In genomic region chr12:108888031-108888430, GRCh38 we compare ENCODE assay signal across 27 cellular contexts. TPM values are rescaled to one million over a fixed set of nuclear protein-coding genes. Genes with fewer than 3 reads are reported as not detected.
"Had no signal": no experiment of that assay in that cellular context is flagged by ENCODE, and none has a peak within 500 bp of the region (broad histone marks: within the 10 kb centered on the region; RNA-seq: fewer than 3 reads in every experiment).

No MANE protein-coding gene starts in this region.

- H3K4me1 ChIP-seq: esophagus squamous epithelium, gastrocnemius medialis, parathyroid adenoma, stomach, suprapubic skin, transverse colon had no signal

- ATAC-seq: gastrocnemius medialis; left cardiac atrium; lower lobe of right lung; sciatic nerve; stimulated activated memory B cell treated with anti-CD40 and anti-IgM and Interleukin-4, amounts not matched to agents 10 μg/mL and 1 μg/mL and 100 μg/mL, for 72 hours had no signal

- DNase-seq: activated CD4-positive, alpha-beta T cell treated with anti-CD3 and anti-CD28 coated beads for 4 hours; activated CD4-positive, alpha-beta T cell treated with anti-CD3 and anti-CD28 coated beads, Interleukin-2, amount 50 U/mL, for 48 hours; activated CD4-positive, CD25-positive, alpha-beta regulatory T cell; activated naive CD4-positive, alpha-beta T cell treated with Interleukin-2 at 50 U/mL for 16 hours; activated naive CD8-positive, alpha-beta T cell treated with anti-CD3 and anti-CD28 coated beads for 36 hours; activated T-cell treated with anti-CD3 and anti-CD28 coated beads, Interleukin-2, amount 50 U/mL, for 48 hours; amniotic stem cell; cerebellar nuclear complex; esophagus squamous epithelium; gastrocnemius medialis; hypothalamus; left cardiac atrium; lower lobe of right lung; naive B cell; nucleus accumbens; small intestine; stimulated activated CD4-positive, alpha-beta T cell treated with anti-CD3 and anti-CD28 coated beads, Interleukin-15, amount 100 ng/mL, for 24 hours; stomach; transverse colon had no signal

- H3K36me3 ChIP-seq: esophagus squamous epithelium, gastrocnemius medialis, lower lobe of right lung, stomach, suprapubic skin, transverse colon had no signal

- H3K27ac ChIP-seq: coronary artery, esophagus squamous epithelium, gastrocnemius medialis, lower lobe of right lung, parathyroid adenoma, stomach, suprapubic skin, transverse colon had no signal

- H3K9me3 ChIP-seq: esophagus squamous epithelium, gastrocnemius medialis, suprapubic skin, transverse colon had no signal

- H3K4me3 ChIP-seq: coronary artery, esophagus squamous epithelium, gastrocnemius medialis, lower lobe of right lung, stomach, suprapubic skin, transverse colon had no signal

- H3K27me3 ChIP-seq: esophagus squamous epithelium, gastrocnemius medialis, stomach, suprapubic skin, transverse colon had no signal

RNA-seq across cellular contexts. Expression of gene DAO, which starts 8.1 kb away (rescaled TPM):
- total RNA-seq: activated naive CD8-positive, alpha-beta T cell treated with anti-CD3 and anti-CD28 coated beads for 36 hours; bronchial epithelial cell; esophagus squamous epithelium; gastrocnemius medialis; left cardiac atrium; lower lobe of right lung; mesenteric fat pad; mucosa of gallbladder; sciatic nerve; stomach; suprapubic skin had no signal
